In genomic region chr10:1169186-1169885, GRCh38 we compare ENCODE assay signal across 24 cellular contexts.
A peak's percentile ranks its signal among the peaks of the same experiment; 100 is the strongest.
DNase-seq lines count a peak whose midpoint lies in the region; ATAC-seq, FAIRE-seq and TF ChIP-seq lines count a peak whose summit lies in the region.
"Had no signal": no experiment of that assay in that cellular context is flagged by ENCODE, and none has a peak within 500 bp of the region (broad histone marks: within the 10 kb centered on the region; RNA-seq: fewer than 3 reads in every experiment).

No MANE protein-coding gene starts in this region.

- H3K4ac ChIP-seq in trophoblast cell (ENCODE audit: low read depth, low read length) = no peak overlapping the region

- no peaks in the 10 kb centered on the region for H3K4me1 ChIP-seq in A549
- peaks cover 43% of the 10 kb centered on the region for H3K4me1 ChIP-seq in BLaER1
- H3K4me1 ChIP-seq in trophoblast cell (ENCODE audit: control insufficient read depth in 1 of 2, insufficient read depth in 2 of 2, low read length in 2 of 2) = no peaks in the 10 kb centered on the region

- H4K20me1 ChIP-seq in BLaER1 = no peaks in the 10 kb centered on the region
- H4K20me1 ChIP-seq: BLaER1 treated with 17β-estradiol and CSF1 and Interleukin-3, amounts not matched to agents 10 nM and 100 nM had no signal

- TF ChIP-seq CTCF in A549 (IDR thresholded peaks at IDR 0.05) = no peak
- no peak for TF ChIP-seq CTCF in chondrocyte (IDR thresholded peaks at IDR 0.05)

- no peak overlapping the region for H3K18ac ChIP-seq in trophoblast cell (ENCODE audit: low read length)

- no peak for FAIRE-seq in A549 (lab: Jason Lieb, UNC)
- FAIRE-seq: G401.6, GM12892, GM18507, H1 had no signal

- H2AK5ac ChIP-seq in trophoblast cell (ENCODE audit: low read length) = no peak overlapping the region

- no peak for TF ChIP-seq RAD21 in A549 (conservative IDR thresholded peaks at IDR 0.05 in 1 of 2, IDR thresholded peaks at IDR 0.05 in 1 of 2)

- ATAC-seq in A549 = no peak; a peak in 1 of 6 replicates
- no peak for ATAC-seq in HG03432 (IDR thresholded peaks at IDR 0.05; ENCODE audit: unreplicated experiment)
- no peak for ATAC-seq in HG02759 (IDR thresholded peaks at IDR 0.05; ENCODE audit: unreplicated experiment)

- H3K27me3 ChIP-seq in BLaER1 = no peaks in the 10 kb centered on the region
- H3K27me3 ChIP-seq in trophoblast cell (ENCODE audit: insufficient read depth, low read length) = no peaks in the 10 kb centered on the region
- H3K27me3 ChIP-seq: BLaER1 treated with 17β-estradiol and CSF1 and Interleukin-3, amounts not matched to agents 10 nM and 100 nM had no signal

- no peak overlapping the region for H4K8ac ChIP-seq in trophoblast cell (ENCODE audit: low read depth, low read length)

- no peak overlapping the region for H2BK120ac ChIP-seq in trophoblast cell (ENCODE audit: insufficient read depth, low read length, poor library complexity)

- H3K9me3 Mint-ChIP-seq in chondrocyte (ENCODE audit: low read depth) = no peaks in the 10 kb centered on the region
- H3K9me3 Mint-ChIP-seq: CD8-positive, alpha-beta memory T cell had no signal

- H3K9ac ChIP-seq in BLaER1 = no peak overlapping the region
- no peak overlapping the region for H3K9ac ChIP-seq in trophoblast cell (ENCODE audit: low read length)
- H3K9ac ChIP-seq: BLaER1 treated with 17β-estradiol and CSF1 and Interleukin-3, amounts not matched to agents 10 nM and 100 nM had no signal

- 23% methylated on average over 20 of the region's 23 CpGs for WGBS in A549 (ENCODE audit: missing lambda C conversion rate)
- no CpG with 5 or more reads among the region's 23 CpGs for WGBS in trophoblast cell (ENCODE audit: extremely low coverage, insufficient coverage, insufficient read length)

- H3K36me3 ChIP-seq in BLaER1 = no peaks in the 10 kb centered on the region
- H3K36me3 ChIP-seq in trophoblast cell (ENCODE audit: control insufficient read depth in 1 of 2, insufficient read depth in 2 of 2, low read length in 2 of 2) = no peaks in the 10 kb centered on the region
- H3K36me3 ChIP-seq: BLaER1 treated with 17β-estradiol and CSF1 and Interleukin-3, amounts not matched to agents 10 nM and 100 nM had no signal

- H3K27ac Mint-ChIP-seq in chondrocyte (ENCODE audit: unreplicated experiment) = no peak overlapping the region
- H3K27ac Mint-ChIP-seq: CD8-positive, alpha-beta memory T cell; IgD-negative memory B cell had no signal

- H3K4me1 Mint-ChIP-seq in chondrocyte (ENCODE audit: low read depth) = no peaks in the 10 kb centered on the region
- H3K4me1 Mint-ChIP-seq: CD8-positive, alpha-beta memory T cell had no signal

- H4K91ac ChIP-seq in trophoblast cell (ENCODE audit: low read depth, low read length) = no peak overlapping the region

- H3K36me3 Mint-ChIP-seq in chondrocyte (ENCODE audit: low read depth) = no peaks in the 10 kb centered on the region
- H3K36me3 Mint-ChIP-seq: CD8-positive, alpha-beta memory T cell; IgD-negative memory B cell had no signal

- no peak overlapping the region for H2AFZ ChIP-seq in trophoblast cell (ENCODE audit: insufficient read depth, low read length, poor library complexity)

- no peak for TF ChIP-seq EP300 in A549 (IDR thresholded peaks at IDR 0.05)

- no peak overlapping the region for H3K4me3 Mint-ChIP-seq in chondrocyte (ENCODE audit: unreplicated experiment)
- H3K4me3 Mint-ChIP-seq: CD8-positive, alpha-beta memory T cell; IgD-negative memory B cell had no signal

- CTCF ChIA-PET in A549 (lab: Yijun Ruan, JAX) = no interaction called here

- H2BK12ac ChIP-seq in trophoblast cell (ENCODE audit: low read length) = no peak overlapping the region

- no peak for DNase-seq in A549 (ENCODE audit: low read depth in 1 of 2, low spot score in 1 of 2)
- peak; percentile 78 for DNase-seq in chondrocyte (ENCODE audit: low spot score)
- no peak for DNase-seq in trophoblast cell
- no peak for DNase-seq in COLO668 (lab: John Stamatoyannopoulos, UW; ENCODE audit: unreplicated experiment)
- no peak for DNase-seq in activated CD4-positive, CD25-positive, alpha-beta regulatory T cell (lab: John Stamatoyannopoulos, UW)
- DNase-seq: ACHN; CD8-positive, alpha-beta memory T cell; Karpas-422; NCI-H1694; NCI-H2081; NCI-H2171; NCI-H524 treated with DMSO at 0.1 percent for 48 hours; NCI-H82; OCI-M1; SHP77 had no signal

- H2BK5ac ChIP-seq in trophoblast cell (ENCODE audit: low read depth, low read length, poor library complexity) = no peak overlapping the region

- no peak overlapping the region for H3K14ac ChIP-seq in trophoblast cell (ENCODE audit: low read length)

- no peak overlapping the region for H4K12ac ChIP-seq in trophoblast cell (ENCODE audit: low read depth, low read length)

- H3K9me3 ChIP-seq in A549 = no peaks in the 10 kb centered on the region
- no peaks in the 10 kb centered on the region for H3K9me3 ChIP-seq in BLaER1
- H3K9me3 ChIP-seq in trophoblast cell (ENCODE audit: insufficient read depth, low read depth, low read length) = no peaks in the 10 kb centered on the region
- H3K9me3 ChIP-seq: BLaER1 treated with 17β-estradiol and CSF1 and Interleukin-3, amounts not matched to agents 10 nM and 100 nM had no signal

- no peaks in the 10 kb centered on the region for H3K79me2 ChIP-seq in trophoblast cell (ENCODE audit: control insufficient read depth, insufficient read depth, low read length, poor library complexity)

- POLR2A ChIA-PET in A549 (lab: Yijun Ruan, JAX) = no interaction called here

- H3K27ac ChIP-seq in A549 = no peak overlapping the region
- no peak overlapping the region for H3K27ac ChIP-seq in BLaER1
- H3K27ac ChIP-seq in trophoblast cell (ENCODE audit: low read depth, low read length) = no peak overlapping the region
- H3K27ac ChIP-seq: BLaER1 treated with 17β-estradiol and CSF1 and Interleukin-3, amounts not matched to agents 10 nM and 100 nM had no signal

- H3K4me3 ChIP-seq in A549 (no peak overlapping the region), BLaER1 (no peak overlapping the region), trophoblast cell (ENCODE audit: low read depth, low read length) (peak overlapping the region; percentile 47)
- H3K4me3 ChIP-seq: BLaER1 treated with 17β-estradiol and CSF1 and Interleukin-3, amounts not matched to agents 10 nM and 100 nM had no signal

- H3K27me3 Mint-ChIP-seq in chondrocyte (ENCODE audit: low read depth) = peaks cover 29% of the 10 kb centered on the region

- H3K4me2 ChIP-seq in A549 (peak overlapping the region; percentile 25; the same call in 1 of the 3 replicates), BLaER1 (peak overlapping the region; percentile 22; the same call in 1 of the 2 replicates), trophoblast cell (ENCODE audit: low read length) (no peak overlapping the region)

- TF ChIP-seq POLR2A in A549 (IDR thresholded peaks at IDR 0.05; ENCODE audit: low read length) = no peak

- H3K23ac ChIP-seq in trophoblast cell (ENCODE audit: low read length) = no peak overlapping the region

- H3K79me1 ChIP-seq in trophoblast cell (ENCODE audit: low read length) = no peaks in the 10 kb centered on the region

TF ChIP-seq in A549, 52 proteins besides CTCF, POLR2A, EP300 and RAD21:
- no peak for TF ChIP-seq SREBF2 (IDR thresholded peaks at IDR 0.05)
- TF ChIP-seq RFX5 (IDR thresholded peaks at IDR 0.05) = no peak
- no peak for TF ChIP-seq KDM1A (IDR thresholded peaks at IDR 0.05; ENCODE audit: low read depth)
- no peak for TF ChIP-seq TP53 (CRISPR knock-in tag; IDR thresholded peaks at IDR 0.05)
- TF ChIP-seq HEYL (CRISPR knock-in tag; IDR thresholded peaks at IDR 0.05) = no peak
- TF ChIP-seq CHD4 (IDR thresholded peaks at IDR 0.05; ENCODE audit: borderline replicate concordance) = no peak
- no peak for TF ChIP-seq HMGXB4 (CRISPR knock-in tag; IDR thresholded peaks at IDR 0.05; ENCODE audit: borderline replicate concordance)
- TF ChIP-seq, protein P1, sequence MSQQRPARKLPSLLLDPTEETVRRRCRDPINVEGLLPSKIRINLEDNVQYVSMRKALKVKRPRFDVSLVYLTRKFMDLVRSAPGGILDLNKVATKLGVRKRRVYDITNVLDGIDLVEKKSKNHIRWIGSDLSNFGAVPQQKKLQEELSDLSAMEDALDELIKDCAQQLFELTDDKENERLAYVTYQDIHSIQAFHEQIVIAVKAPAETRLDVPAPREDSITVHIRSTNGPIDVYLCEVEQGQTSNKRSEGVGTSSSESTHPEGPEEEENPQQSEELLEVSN (IDR thresholded peaks at IDR 0.05; ENCODE audit: borderline replicate concordance, low read depth) = no peak
- TF ChIP-seq RARB (CRISPR knock-in tag; IDR thresholded peaks at IDR 0.05) = no peak
- TF ChIP-seq POLR2AphosphoS2 (conservative IDR thresholded peaks at IDR 0.05; ENCODE audit: low read length) = no peak
- no peak for TF ChIP-seq ELK1 (IDR thresholded peaks at IDR 0.05; ENCODE audit: low read depth, low read length)
- no peak for TF ChIP-seq KDM5A (IDR thresholded peaks at IDR 0.05)
